In genomic region chr16:21952040-21952792, GRCh38 we compare ENCODE assay signal across 9 cellular contexts. TPM values are rescaled to one million over a fixed set of nuclear protein-coding genes. Genes with fewer than 3 reads are reported as not detected.
DNase-seq lines count a peak whose midpoint lies in the region; ATAC-seq, FAIRE-seq and TF ChIP-seq lines count a peak whose summit lies in the region.
"Had no signal": no experiment of that assay in that cellular context is flagged by ENCODE, and none has a peak within 500 bp of the region (broad histone marks: within the 10 kb centered on the region; RNA-seq: fewer than 3 reads in every experiment).

No MANE protein-coding gene starts in this region.

- WGBS in IMR-90 (ENCODE audit: extremely low coverage in 2 of 2, insufficient read length in 1 of 2), 2 experiments, result 4% methylated on average over 13 of the region's 24 CpGs; no CpG with 5 or more reads in 1 of the 2 experiments

- peaks cover 6% of the 10 kb centered on the region; the same call in 1 of the 2 replicates for H4K20me1 ChIP-seq in IMR-90 (ENCODE audit: insufficient read depth, low read length)

- TF ChIP-seq RAD21 in IMR-90 (IDR thresholded peaks at IDR 0.05; ENCODE audit: low read length), result no peak

- dilution Hi-C loops in IMR-90 (cut with HindIII; ENCODE audit: low sequenced_read_pairs, unreplicated experiment), result no loop called here

- H2AK5ac ChIP-seq in IMR-90 (ENCODE audit: low read depth, low read length), result peak overlapping the region; percentile 27; the same call in 1 of the 2 replicates

- DNase-seq in Caki2 (ENCODE audit: low read depth), result peak; percentile 82
- peak; percentile 61 for DNase-seq in IMR-90
- DNase-seq in RWPE2 (ENCODE audit: low spot score), result peak; percentile 75
- DNase-seq in activated gamma-delta T cell treated with anti-CD3 and anti-CD28 coated beads, Interleukin-2, amount 50 U/mL, for 16 hours (ENCODE audit: low read depth), result peak; percentile 62
- DNase-seq in frontal cortex (ENCODE audit: low spot score in 2 of 2), result peak; percentile 5 to 49
- peak in 43 of 56 donors; percentile 15 to 86 (median 63) for DNase-seq in nucleus accumbens (lab: John Stamatoyannopoulos, UW)

- peaks cover 2% of the 10 kb centered on the region; the same call in 1 of the 2 replicates for H3K4me1 ChIP-seq in IMR-90 (ENCODE audit: control insufficient read depth, insufficient read depth, low read length)
- peaks cover 3% of the 10 kb centered on the region for H3K4me1 ChIP-seq in RWPE2 (ENCODE audit: insufficient read depth, poor library complexity, severe bottlenecking)

- peak overlapping the region; percentile 90 for H2AK9ac ChIP-seq in IMR-90 (replicated peaks; ENCODE audit: low read depth, low read length, poor library complexity)

- ATAC-seq in GM21447 (IDR thresholded peaks at IDR 0.05; ENCODE audit: unreplicated experiment), result peak; percentile 46
- peak; percentile 44 for ATAC-seq in IMR-90 (ENCODE audit: low read depth)
- ATAC-seq in RWPE2 (ENCODE audit: low read depth), result peak; percentile 41

- H2BK5ac ChIP-seq in IMR-90 (ENCODE audit: low read depth, low read length, poor library complexity, severe bottlenecking), result peak overlapping the region; percentile 16

- intact Hi-C loops in IMR-90 (cut with micrococcal nuclease), result no loop called here

- H3K4ac ChIP-seq in IMR-90 (ENCODE audit: low read depth, low read length), result peak overlapping the region; percentile 78

- 0 out of 2 replicates have a peak, but pooled peaks cover 2% of the 10 kb centered on the region for H3K9me1 ChIP-seq in IMR-90 (ENCODE audit: insufficient read depth, low read length)

- H3K9ac ChIP-seq in IMR-90 (ENCODE audit: low read depth, low read length), result peak overlapping the region; percentile 54

- H2BK20ac ChIP-seq in IMR-90 (ENCODE audit: low read depth, low read length), result no peak overlapping the region

- H4K5ac ChIP-seq in IMR-90 (ENCODE audit: low read depth, low read length), result peak overlapping the region; percentile 76

- BruUV-seq in IMR-90 (replicated peaks; lab: Mats Ljungman, UMichigan), result TSS peak; percentile 80

- POLR2A ChIA-PET in IMR-90 (lab: Charles Lee; ENCODE audit: unreplicated experiment), result no interaction called here

- no peaks in the 10 kb centered on the region for H3K9me3 ChIP-seq in IMR-90 (ENCODE audit: control insufficient read depth, insufficient read depth, low read length)
- H3K9me3 ChIP-seq in RWPE2 (ENCODE audit: severe bottlenecking), result no peaks in the 10 kb centered on the region

- peaks cover 20 to 46% of the 10 kb centered on the region in 2 experiments for H3K79me1 ChIP-seq in IMR-90 (ENCODE audit: low read depth in 1 of 2, low read length in 2 of 2)

- FAIRE-seq in frontal cortex (lab: Jason Lieb, UNC), result no peak

- H3K18ac ChIP-seq in IMR-90 (ENCODE audit: low read depth, low read length), result no peak overlapping the region

- CTCF ChIA-PET in IMR-90 (lab: Yijun Ruan, JAX), result interaction anchor here (1.6 kb wide), 1 partner anchor 236 kb away, joined by 5 read pairs; no protein-coding TSS in a partner anchor

- H3K27ac ChIP-seq in IMR-90 (ENCODE audit: insufficient read depth, low read length) (peak overlapping the region; percentile 49), RWPE2 (ENCODE audit: poor library complexity, severe bottlenecking) (peak overlapping the region; percentile 57), temporal lobe (ENCODE audit: low read depth, low read length) (peak overlapping the region; percentile 95)

- no peak for TF ChIP-seq POLR2A in IMR-90 (IDR thresholded peaks at IDR 0.05; ENCODE audit: low read depth, low read length)

- peak overlapping the region; percentile 73 for H3K56ac ChIP-seq in IMR-90 (ENCODE audit: extremely low read depth, insufficient read depth, low read length)

- peak overlapping the region; percentile 93 for H3K4me2 ChIP-seq in IMR-90 (ENCODE audit: low read depth, low read length)

- peak overlapping the region; percentile 74 to 99 for H4K8ac ChIP-seq in IMR-90 (ENCODE audit: low read depth in 2 of 2, low read length in 2 of 2)

- no peak overlapping the region for H2BK15ac ChIP-seq in IMR-90 (ENCODE audit: low read depth, low read length)

- H3K23ac ChIP-seq in IMR-90 (ENCODE audit: low read depth, low read length), result peak overlapping the region; percentile 61; the same call in 1 of the 2 replicates

- H2AFZ ChIP-seq in IMR-90 (replicated peaks; ENCODE audit: low read length, poor library complexity), result peak overlapping the region; percentile 97

- TF ChIP-seq CTCF in IMR-90 (conservative IDR thresholded peaks at IDR 0.05; ENCODE audit: low read depth, low read length) (no peak), RWPE2 (IDR thresholded peaks at IDR 0.05; ENCODE audit: poor library complexity, severe bottlenecking) (no peak)

- H3K4me3 ChIP-seq in IMR-90 (ENCODE audit: insufficient read depth, low read depth, low read length) (peak overlapping the region; percentile 73), RWPE2 (ENCODE audit: severe bottlenecking) (peak overlapping the region; percentile 86)

- in situ Hi-C loops in Caki2 (cut with HindIII; ENCODE audit: low pct_unique_long_range_greater_than_20kb, low sequenced_read_pairs), result no loop called here
- in situ Hi-C loops in IMR-90 (cut with MboI; ENCODE audit: low sequenced_read_pairs), result no loop called here

- peak overlapping the region; percentile 37; the same call in 1 of the 2 replicates for H2BK120ac ChIP-seq in IMR-90 (ENCODE audit: low read depth, low read length)

- H3K14ac ChIP-seq in IMR-90 (replicated peaks; ENCODE audit: low read depth, low read length), result peak overlapping the region; percentile 84

- H4K91ac ChIP-seq in IMR-90 (ENCODE audit: insufficient read depth, low read depth, low read length), result peak overlapping the region; percentile 77; the same call in 1 of the 2 replicates

- H3K27me3 ChIP-seq in IMR-90 (ENCODE audit: control insufficient read depth, insufficient read depth, low read length) (no peaks in the 10 kb centered on the region), RWPE2 (ENCODE audit: insufficient read depth, poor library complexity, severe bottlenecking) (no peaks in the 10 kb centered on the region)

- H3K36me3 ChIP-seq in IMR-90 (ENCODE audit: control insufficient read depth, insufficient read depth, low read length) (peaks cover 6% of the 10 kb centered on the region), RWPE2 (ENCODE audit: low read depth) (peaks cover 22% of the 10 kb centered on the region)

TF ChIP-seq in IMR-90, 13 proteins besides CTCF, POLR2A, EP300 and RAD21:
- TF ChIP-seq CEBPB (IDR thresholded peaks at IDR 0.05; ENCODE audit: low read depth, low read length) (no peak), FOS (IDR thresholded peaks at IDR 0.05; ENCODE audit: low read depth, low read length) (no peak), NFE2L2 (IDR thresholded peaks at IDR 0.05; ENCODE audit: low read depth, low read length) (no peak), RCOR1 (IDR thresholded peaks at IDR 0.05; ENCODE audit: insufficient replicate concordance, low read length) (no peak), ELK1 (IDR thresholded peaks at IDR 0.05; ENCODE audit: borderline replicate concordance, low read depth, low read length) (no peak), CHD1 (IDR thresholded peaks at IDR 0.05; ENCODE audit: low read depth, low read length) (no peak), SMC3 (IDR thresholded peaks at IDR 0.05; ENCODE audit: low read depth, low read length) (no peak), RFX5 (IDR thresholded peaks at IDR 0.05; ENCODE audit: low read depth, low read length) (no peak), MXI1 (IDR thresholded peaks at IDR 0.05; ENCODE audit: borderline replicate concordance, low read depth, low read length) (no peak), BHLHE40 (IDR thresholded peaks at IDR 0.05; ENCODE audit: low read depth, low read length) (peak; percentile 75), USF2 (IDR thresholded peaks at IDR 0.05; ENCODE audit: low read depth, low read length) (peak; percentile 97), MAZ (IDR thresholded peaks at IDR 0.05; ENCODE audit: borderline replicate concordance, low read depth, low read length) (peak; percentile 64; the same call in 1 of the 2 replicates)

RNA-seq across cellular contexts. Expression of gene UQCRC2, which starts 0.9 kb away (rescaled TPM):
- 19.4 and 27.1 TPM in 2 replicates for total RNA-seq in Caki2 (2014; rRNA removed; shearing (Covaris generic); ENCODE audit: low replicate concordance)
- total RNA-seq in IMR-90 (2012; rRNA removed) (234 and 284 TPM in 2 replicates), frontal cortex (287 TPM), temporal lobe (230 TPM)
- polyA plus RNA-seq in IMR-90 (2012; rRNA removed), result 187 and 191 TPM in 2 replicates
- polyA plus RNA-seq in IMR-90 (2012; cell fraction: cytosol; rRNA removed), result 40.3 and 57.1 TPM in 2 replicates
- 35.9 and 194 TPM in 2 replicates for polyA plus RNA-seq in IMR-90 (2012; cell fraction: nucleus; rRNA removed; ENCODE audit: low replicate concordance)

RNA-seq across cellular contexts. Expression of gene PDZD9, which starts 48.7 kb away (rescaled TPM):
- total RNA-seq in Caki2 (2014; rRNA removed; shearing (Covaris generic); ENCODE audit: low replicate concordance), result not detected in 2 replicates
- total RNA-seq in IMR-90 (2012; rRNA removed), result not detected in 2 replicates
- polyA plus RNA-seq in IMR-90 (2012; rRNA removed), result 0.13 TPM in 1 of 2 replicates, not detected in the other
- polyA plus RNA-seq in IMR-90 (2012; cell fraction: cytosol; rRNA removed), result not detected in 2 replicates
- not detected in 2 replicates for polyA plus RNA-seq in IMR-90 (2012; cell fraction: nucleus; rRNA removed; ENCODE audit: low replicate concordance)
- total RNA-seq in frontal cortex, result 0.41 TPM
- not detected for total RNA-seq in temporal lobe
- total RNA-seq: subcutaneous adipose tissue had no signal

RNA-seq across cellular contexts. Expression of gene MOSMO, which starts 55.7 kb away (rescaled TPM):
- 11.5 and 18.2 TPM in 2 replicates for total RNA-seq in Caki2 (2014; rRNA removed; shearing (Covaris generic); ENCODE audit: low replicate concordance)
- total RNA-seq in IMR-90 (2012; rRNA removed), result 16.0 and 16.9 TPM in 2 replicates
- 8.0 and 10.5 TPM in 2 replicates for polyA plus RNA-seq in IMR-90 (2012; rRNA removed)
- polyA plus RNA-seq in IMR-90 (2012; cell fraction: cytosol; rRNA removed), result 2.8 and 3.5 TPM in 2 replicates
- 8.8 and 35.7 TPM in 2 replicates for polyA plus RNA-seq in IMR-90 (2012; cell fraction: nucleus; rRNA removed; ENCODE audit: low replicate concordance)
- 41.2 TPM for total RNA-seq in frontal cortex
- 29.3 TPM for total RNA-seq in temporal lobe

Comparison
In these comparisons a context has a peak if more than half of its experiments do, and no peak if none do; other contexts are left out.
1. Peak in every context shown above with its lines: DNase-seq, ATAC-seq, H3K4me3 ChIP-seq and H3K27ac ChIP-seq.
2. DNase-seq: peak in every context shown above with its lines; median percentile 82 in Caki2; 75 in RWPE2; 63 in nucleus accumbens; 62 in activated gamma-delta T cell treated with anti-CD3 and anti-CD28 coated beads, Interleukin-2, amount 50 U/mL, for 16 hours; 61 in IMR-90; 27 in frontal cortex.